Comparison of ENCODE assay signal across 13 cellular contexts in genomic region chr11:114044042-114044871, GRCh38. TPM values are rescaled to one million over a fixed set of nuclear protein-coding genes. Genes with fewer than 3 reads are reported as not detected.
DNase-seq lines count a peak whose midpoint lies in the region; ATAC-seq and TF ChIP-seq lines count a peak whose summit lies in the region.
"Had no signal": no experiment of that assay in that cellular context is flagged by ENCODE, and none has a peak within 500 bp of the region (broad histone marks: within the 10 kb centered on the region; RNA-seq: fewer than 3 reads in every experiment).

No MANE protein-coding gene starts in this region.

- peak; percentile 55 to 64 for ATAC-seq in lower lobe of right lung
- no peak for ATAC-seq in GM21360 (IDR thresholded peaks at IDR 0.05; ENCODE audit: unreplicated experiment)
- no peak for ATAC-seq in GM19455 (IDR thresholded peaks at IDR 0.05; ENCODE audit: unreplicated experiment)
- no peak for ATAC-seq in GM21447 (IDR thresholded peaks at IDR 0.05; ENCODE audit: unreplicated experiment)

- no peak for TF ChIP-seq CTCF in lower lobe of right lung (IDR thresholded peaks at IDR 0.05)

- no peaks in the 10 kb centered on the region for H3K36me3 ChIP-seq in lower lobe of right lung
- no peaks in the 10 kb centered on the region for H3K36me3 ChIP-seq in subcutaneous abdominal adipose tissue (ENCODE audit: control insufficient read depth in 5 of 5, insufficient read depth in 5 of 5, low read length in 5 of 5)
- H3K36me3 ChIP-seq: pancreas, thoracic aorta, WERI-Rb-1 had no signal

- H3K27me3 ChIP-seq in lower lobe of right lung (ENCODE audit: low read depth) (no peaks in the 10 kb centered on the region), subcutaneous abdominal adipose tissue (ENCODE audit: control insufficient read depth in 5 of 5, insufficient read depth in 4 of 5, low read length in 5 of 5) (no peaks in the 10 kb centered on the region)
- H3K27me3 ChIP-seq: pancreas had no signal

- DNase-seq in activated effector memory CD4-positive, alpha-beta T cell treated with anti-CD3 and anti-CD28 coated beads, Interleukin-2, amount 50 U/mL, for 16 hours, result peak; percentile 51
- DNase-seq in activated effector memory CD4-positive, alpha-beta T cell treated with Interleukin-2 at 50 U/mL for 16 hours, result no peak
- DNase-seq in brain pericyte (ENCODE audit: low read depth, low spot score) (peak; percentile 68), lower lobe of right lung (no peak)
- DNase-seq: kidney glomerular epithelial cell, WERI-Rb-1 had no signal

- H3K4me1 ChIP-seq in lower lobe of right lung, result no peaks in the 10 kb centered on the region
- H3K4me1 ChIP-seq in subcutaneous abdominal adipose tissue (ENCODE audit: control insufficient read depth in 5 of 5, insufficient read depth in 5 of 5, low read length in 5 of 5), result peaks cover 0 to 13% (median 3%) of the 10 kb centered on the region in 5 donors
- H3K4me1 ChIP-seq: pancreas had no signal

- H3K9me3 ChIP-seq in lower lobe of right lung, result no peaks in the 10 kb centered on the region
- no peaks in the 10 kb centered on the region for H3K9me3 ChIP-seq in subcutaneous abdominal adipose tissue (ENCODE audit: control insufficient read depth in 5 of 5, low read length in 5 of 5)
- H3K9me3 ChIP-seq: pancreas, thoracic aorta had no signal

- H3K9ac ChIP-seq in subcutaneous abdominal adipose tissue (ENCODE audit: low read length in 5 of 5), result no peak overlapping the region

- H3K4me3 ChIP-seq in lower lobe of right lung (no peak overlapping the region), subcutaneous abdominal adipose tissue (ENCODE audit: low read depth in 1 of 5, low read length in 5 of 5) (no peak overlapping the region)
- H3K4me3 ChIP-seq: pancreas, thoracic aorta had no signal

- H3K27ac ChIP-seq in lower lobe of right lung, result peak overlapping the region; percentile 8
- peak overlapping the region; percentile 33 for H3K27ac ChIP-seq in subcutaneous abdominal adipose tissue (ENCODE audit: low read depth, low read length)
- H3K27ac ChIP-seq: pancreas, thoracic aorta, WERI-Rb-1 had no signal

- intact Hi-C loops in lower lobe of right lung (cut with DNase I), result no loop called here

RNA-seq across cellular contexts. Expression of gene ZBTB16, which starts 15.3 kb away (rescaled TPM):
- 171 TPM for total RNA-seq in lower lobe of right lung
- total RNA-seq: NCI-H460 had no signal

Comparison
In these comparisons a context has a peak if more than half of its experiments do, and no peak if none do; other contexts are left out.
1. DNase-seq: peak in activated effector memory CD4-positive, alpha-beta T cell treated with anti-CD3 and anti-CD28 coated beads, Interleukin-2, amount 50 U/mL, for 16 hours (single experiment) and brain pericyte (single experiment); none in activated effector memory CD4-positive, alpha-beta T cell treated with Interleukin-2 at 50 U/mL for 16 hours (single experiment) and lower lobe of right lung (single experiment).
2. ATAC-seq: peak in lower lobe of right lung (2 of 2); none in GM21360 (single experiment), GM19455 (single experiment) and GM21447 (single experiment).